Comparison of ENCODE assay signal across 8 cellular contexts in the genomic region with DNA sequence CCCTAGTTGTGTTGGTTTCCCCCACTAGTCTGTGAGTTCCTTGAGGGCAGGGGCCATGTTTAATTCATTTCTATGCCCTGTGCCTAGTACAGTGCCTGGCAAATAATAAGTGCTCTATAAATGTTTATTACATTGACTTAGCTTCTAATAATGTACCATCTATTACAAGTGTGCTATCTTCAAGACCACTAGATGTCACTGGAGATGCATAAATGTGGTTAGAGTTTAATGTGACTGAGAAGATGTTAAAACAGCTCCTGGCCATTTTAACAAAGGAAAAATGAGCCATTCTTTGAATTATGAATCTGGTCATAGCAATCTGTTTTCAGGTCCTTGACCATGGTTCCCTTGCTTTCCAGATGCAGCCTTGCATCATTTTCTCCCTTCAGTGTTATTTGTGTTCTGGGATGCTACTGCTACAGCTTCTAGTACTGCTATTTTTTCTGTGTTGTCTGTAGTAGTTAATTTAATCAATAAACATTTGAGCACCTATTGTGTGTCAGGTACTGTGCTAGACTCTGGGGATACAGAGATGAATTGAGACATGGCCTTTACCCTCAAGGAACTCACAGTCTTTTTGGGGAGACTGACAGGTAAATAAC. TPM values are rescaled to one million over a fixed set of nuclear protein-coding genes. Genes with fewer than 3 reads are reported as not detected.
DNase-seq lines count a peak whose midpoint lies in the region; ATAC-seq and TF ChIP-seq lines count a peak whose summit lies in the region.

No MANE protein-coding gene starts in this region.

- peaks cover 0 to 19% of the 10 kb centered on the region in 2 donors for H3K4me1 ChIP-seq in right atrium auricular region

- H3K4me3 ChIP-seq in right atrium auricular region, result no peak overlapping the region

- DNase-seq in DMS 273 (lab: John Stamatoyannopoulos, UW; ENCODE audit: unreplicated experiment) (peak; percentile 85), NCI-H146 (lab: John Stamatoyannopoulos, UW) (peak; percentile 34), amniotic epithelial cell (ENCODE audit: low read depth) (peak; percentile 55), right atrium auricular region (ENCODE audit: low spot score) (no peak), smooth muscle cell of the brain vasculature (ENCODE audit: low read depth, low spot score) (peak; percentile 26)
- DNase-seq in NK-92 treated with Interleukin-12 subunit alpha and Interleukin-12 subunit beta, amount 100 ng/mL, for 24 hours (lab: John Stamatoyannopoulos, UW), result no peak

- ATAC-seq in GM19455 (IDR thresholded peaks at IDR 0.05; ENCODE audit: unreplicated experiment) (peak; percentile 63), GM21390 (IDR thresholded peaks at IDR 0.05; ENCODE audit: unreplicated experiment) (no peak)

- no peaks in the 10 kb centered on the region for H3K9me3 ChIP-seq in right atrium auricular region

- TF ChIP-seq CTCF in right atrium auricular region (IDR thresholded peaks at IDR 0.05), result peak; percentile 36 to 70

- H3K27me3 ChIP-seq in right atrium auricular region, result no peaks in the 10 kb centered on the region

- H3K36me3 ChIP-seq in right atrium auricular region, result no peaks in the 10 kb centered on the region

- peak overlapping the region; percentile 73 to 90 for H3K27ac ChIP-seq in right atrium auricular region

RNA-seq across cellular contexts. Expression of gene SLC9A6, which starts 43.2 kb away (rescaled TPM):
- 10 to 100 TPM; 16.3 to 25.8 TPM for total RNA-seq in right atrium auricular region

RNA-seq across cellular contexts. Expression of gene MMGT1, which starts 54.7 kb away (rescaled TPM):
- total RNA-seq in right atrium auricular region, result 10 to 100 TPM; 24.0 to 27.6 TPM

Comparison
In these comparisons a context has a peak if more than half of its experiments do, and no peak if none do; other contexts are left out.
1. DNase-seq: peak in DMS 273 (single experiment), NCI-H146 (single experiment), amniotic epithelial cell (single experiment) and smooth muscle cell of the brain vasculature (single experiment); none in right atrium auricular region (single experiment) and NK-92 treated with Interleukin-12 subunit alpha and Interleukin-12 subunit beta, amount 100 ng/mL, for 24 hours (single experiment).